ENCODE assay signal across 31 cellular contexts in the genomic region with DNA sequence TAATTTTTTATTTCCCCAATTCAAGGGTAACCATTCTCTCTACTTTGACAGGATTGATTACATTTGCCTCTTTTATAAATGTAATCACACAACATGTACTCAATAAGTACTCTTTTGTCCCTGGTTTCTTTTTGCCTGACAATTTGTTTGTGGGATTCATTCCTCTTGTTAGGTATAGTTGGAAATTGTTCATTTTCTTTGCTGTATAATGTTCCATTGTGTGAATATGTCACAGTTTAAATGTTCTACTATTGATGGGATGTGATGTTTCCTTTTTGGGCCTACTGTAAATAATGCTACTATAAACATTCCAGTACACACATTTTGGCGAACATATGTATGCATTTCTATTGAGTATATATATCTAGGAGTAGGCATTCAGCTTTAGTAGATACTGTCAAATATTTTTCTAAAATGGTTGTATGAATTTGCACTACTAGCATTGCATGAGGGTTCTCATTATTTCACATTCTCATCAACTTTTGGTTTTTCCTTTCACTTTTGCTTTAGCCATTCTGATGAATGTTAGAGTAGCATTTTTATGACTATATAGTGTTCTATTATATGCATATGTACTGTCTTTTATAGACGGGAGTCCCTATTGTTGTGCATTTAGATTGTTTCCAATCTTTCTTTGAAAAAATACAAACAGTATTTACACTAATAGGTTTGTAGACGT.
"Had no signal": no experiment of that assay in that cellular context is flagged by ENCODE, and none has a peak within 500 bp of the region (broad histone marks: within the 10 kb centered on the region; RNA-seq: fewer than 3 reads in every experiment).

No MANE protein-coding gene starts in this region.

- H3K36me3 ChIP-seq: ascending aorta, brain microvascular endothelial cell, WERI-Rb-1 had no signal

- H3K27ac ChIP-seq: ascending aorta, brain microvascular endothelial cell, coronary artery, dorsolateral prefrontal cortex, WERI-Rb-1 had no signal

- H3K4me1 ChIP-seq: ascending aorta had no signal

- ATAC-seq: activated CD4-positive, CD25-positive, alpha-beta regulatory T cell treated with anti-CD3 and anti-CD28 coated beads, Interleukin-2, amount 50 U/mL, for 24 hours; activated CD8-positive, alpha-beta memory T cell treated with anti-CD3 and anti-CD28 coated beads, Interleukin-2, amount 10 ng/mL, durations not matched to agents 7 days and 5 days; activated CD8-positive, alpha-beta T cell treated with anti-CD3 and anti-CD28 coated beads, Interleukin-2, amount 10 ng/mL, durations not matched to agents 7 days and 5 days; activated naive CD4-positive, alpha-beta T cell treated with anti-CD3 and anti-CD28 coated beads, Interleukin-2, amount 50 U/mL, for 72 hours; esophagus mucosa; T-helper 17 cell had no signal

- H3K9me3 Mint-ChIP-seq: dendritic cell treated with granulocyte-macrophage colony-stimulating factor and Interleukin-4, amounts not matched to agents 40 ng/mL and 50 ng/mL, for 4 days had no signal

- DNase-seq: activated B cell treated with CpG ODN at 0.5 μM for 24 hours; activated CD4-positive, alpha-beta memory T cell treated with anti-CD3 and anti-CD28 coated beads for 36 hours; activated CD4-positive, alpha-beta T cell treated with anti-CD3 and anti-CD28 coated beads, Interleukin-2, amount 10 ng/mL, durations not matched to agents 24 days and 14 days; activated CD8-positive, alpha-beta memory T cell treated with anti-CD3 and anti-CD28 coated beads, Interleukin-2, amount 10 ng/mL, durations not matched to agents 7 days and 5 days; activated CD8-positive, alpha-beta memory T cell treated with anti-CD3 and anti-CD28 coated beads, Interleukin-2, amount 50 U/mL, for 4 hours; activated CD8-positive, alpha-beta T cell treated with anti-CD3 and anti-CD28 coated beads, Interleukin-2, amount 10 ng/mL, durations not matched to agents 7 days and 5 days; activated effector memory CD4-positive, alpha-beta T cell treated with anti-CD3 and anti-CD28 coated beads, Interleukin-2, amount 50 U/mL, for 16 hours; activated naive CD4-positive, alpha-beta T cell treated with anti-CD3 and anti-CD28 coated beads, Interleukin-2, amount 10 ng/mL, durations not matched to agents 7 days and 5 days; activated naive CD8-positive, alpha-beta T cell treated with anti-CD3 and anti-CD28 coated beads, Interleukin-2, amount 10 ng/mL, durations not matched to agents 7 days and 5 days; activated T-cell treated with anti-CD3 and anti-CD28 coated beads, Interleukin-2, amount 50 U/mL, for 1 hour; activated T-cell treated with anti-CD3 and anti-CD28 coated beads, Interleukin-2, amount 50 U/mL, for 48 hours; brain microvascular endothelial cell; dorsolateral prefrontal cortex; effector memory CD4-positive, alpha-beta T cell; endodermal cell; foreskin fibroblast; head of caudate nucleus; T-helper 17 cell; T1000; WERI-Rb-1 had no signal

- H3K27ac Mint-ChIP-seq: activated B cell treated with CpG ODN at 0.5 μM for 24 hours; activated CD4-positive, alpha-beta memory T cell treated with anti-CD3 and anti-CD28 coated beads for 36 hours; activated CD4-positive, alpha-beta T cell treated with anti-CD3 and anti-CD28 coated beads, Interleukin-2, amount 10 ng/mL, durations not matched to agents 24 days and 14 days; activated CD8-positive, alpha-beta memory T cell treated with anti-CD3 and anti-CD28 coated beads, Interleukin-2, amount 10 ng/mL, durations not matched to agents 7 days and 5 days; activated CD8-positive, alpha-beta T cell treated with anti-CD3 and anti-CD28 coated beads, Interleukin-2, amount 10 ng/mL, durations not matched to agents 7 days and 5 days; activated naive CD4-positive, alpha-beta T cell treated with anti-CD3 and anti-CD28 coated beads, Interleukin-2, amount 10 ng/mL, durations not matched to agents 7 days and 5 days; activated naive CD4-positive, alpha-beta T cell treated with anti-CD3 and anti-CD28 coated beads, Interleukin-2, amount 50 U/mL, for 72 hours; activated naive CD8-positive, alpha-beta T cell treated with anti-CD3 and anti-CD28 coated beads, Interleukin-2, amount 10 ng/mL, durations not matched to agents 7 days and 5 days; activated T-helper 1 cell treated with anti-CD3 and anti-CD28 coated beads, Interleukin-12 subunit alpha, Interleukin-12 subunit beta, Interleukin-2, Interleukin-4 antibody, amounts not matched to agents 30 ng/mL and 10 ng/mL and 1 ng/mL, durations not matched to agents 14 hours and 24 hours and 36 hours; activated T-helper 2 cell treated with anti-CD3 and anti-CD28 coated beads, Interferon-gamma antibody, Interleukin-2, Interleukin-4, amounts not matched to agents 10 μg/mL and 5 μg/mL and 100 μg/mL, durations not matched to agents 14 hours and 24 hours and 36 hours; dendritic cell treated with granulocyte-macrophage colony-stimulating factor and Interleukin-4, amounts not matched to agents 40 ng/mL and 50 ng/mL, for 4 days; endodermal cell; T-helper 17 cell; T-helper 2 cell treated with Interferon-gamma antibody and Interleukin-4, amounts not matched to agents 5 μg/mL and 100 μg/mL, for 36 hours had no signal

- H3K27me3 Mint-ChIP-seq: activated B cell treated with CpG ODN at 0.5 μM for 24 hours; activated CD4-positive, alpha-beta memory T cell treated with anti-CD3 and anti-CD28 coated beads for 36 hours; activated CD4-positive, alpha-beta T cell treated with anti-CD3 and anti-CD28 coated beads, Interleukin-2, amount 10 ng/mL, durations not matched to agents 24 days and 14 days; activated CD8-positive, alpha-beta memory T cell treated with anti-CD3 and anti-CD28 coated beads, Interleukin-2, amount 10 ng/mL, durations not matched to agents 7 days and 5 days; activated naive CD4-positive, alpha-beta T cell treated with anti-CD3 and anti-CD28 coated beads, Interleukin-2, amount 10 ng/mL, durations not matched to agents 7 days and 5 days; activated naive CD8-positive, alpha-beta T cell treated with anti-CD3 and anti-CD28 coated beads, Interleukin-2, amount 10 ng/mL, durations not matched to agents 7 days and 5 days; central memory CD8-positive, alpha-beta T cell; dendritic cell treated with granulocyte-macrophage colony-stimulating factor and Interleukin-4, amounts not matched to agents 40 ng/mL and 50 ng/mL, for 4 days; T-helper 17 cell had no signal

- H3K4me1 Mint-ChIP-seq: activated B cell treated with CpG ODN at 0.5 μM for 24 hours; activated CD4-positive, alpha-beta T cell treated with anti-CD3 and anti-CD28 coated beads, Interleukin-2, amount 10 ng/mL, durations not matched to agents 24 days and 14 days; central memory CD8-positive, alpha-beta T cell had no signal

- H3K9me3 ChIP-seq: ascending aorta had no signal

- H3K4me3 Mint-ChIP-seq: activated B cell treated with CpG ODN at 0.5 μM for 24 hours; activated CD4-positive, alpha-beta memory T cell treated with anti-CD3 and anti-CD28 coated beads for 36 hours; activated CD4-positive, alpha-beta T cell treated with anti-CD3 and anti-CD28 coated beads, Interleukin-2, amount 10 ng/mL, durations not matched to agents 24 days and 14 days; activated CD8-positive, alpha-beta memory T cell treated with anti-CD3 and anti-CD28 coated beads, Interleukin-2, amount 10 ng/mL, durations not matched to agents 7 days and 5 days; activated CD8-positive, alpha-beta T cell treated with anti-CD3 and anti-CD28 coated beads, Interleukin-2, amount 10 ng/mL, durations not matched to agents 7 days and 5 days; activated naive CD4-positive, alpha-beta T cell treated with anti-CD3 and anti-CD28 coated beads, Interleukin-2, amount 10 ng/mL, durations not matched to agents 7 days and 5 days; activated naive CD8-positive, alpha-beta T cell treated with anti-CD3 and anti-CD28 coated beads, Interleukin-2, amount 10 ng/mL, durations not matched to agents 7 days and 5 days; activated T-helper 1 cell treated with anti-CD3 and anti-CD28 coated beads, Interleukin-12 subunit alpha, Interleukin-12 subunit beta, Interleukin-2, Interleukin-4 antibody, amounts not matched to agents 30 ng/mL and 10 ng/mL and 1 ng/mL, durations not matched to agents 14 hours and 24 hours and 36 hours; central memory CD8-positive, alpha-beta T cell; dendritic cell treated with granulocyte-macrophage colony-stimulating factor and Interleukin-4, amounts not matched to agents 40 ng/mL and 50 ng/mL, for 4 days; endodermal cell; T-helper 17 cell; T-helper 2 cell treated with Interferon-gamma antibody and Interleukin-4, amounts not matched to agents 5 μg/mL and 100 μg/mL, for 36 hours had no signal

- FAIRE-seq: bronchial epithelial cell had no signal

- H3K27me3 ChIP-seq: ascending aorta, brain microvascular endothelial cell, dorsolateral prefrontal cortex had no signal

- H3K4me3 ChIP-seq: ascending aorta, coronary artery, dorsolateral prefrontal cortex had no signal
